11 cellular contexts compared by ENCODE assay signal in genomic region chr9:137665697-137666504, GRCh38. TPM values are rescaled to one million over a fixed set of nuclear protein-coding genes. Genes with fewer than 3 reads are reported as not detected.
DNase-seq lines count a peak whose midpoint lies in the region; ATAC-seq, FAIRE-seq and TF ChIP-seq lines count a peak whose summit lies in the region.
"Had no signal": no experiment of that assay in that cellular context is flagged by ENCODE, and none has a peak within 500 bp of the region (broad histone marks: within the 10 kb centered on the region; RNA-seq: fewer than 3 reads in every experiment).

No MANE protein-coding gene starts in this region.

- no peak for TF ChIP-seq EP300 in sigmoid colon (IDR thresholded peaks at IDR 0.05)

- no peaks in the 10 kb centered on the region for H3K27me3 ChIP-seq in sigmoid colon

- ATAC-seq in HG03378 (IDR thresholded peaks at IDR 0.05; ENCODE audit: unreplicated experiment): no peak

- no peak for FAIRE-seq in D721Med (lab: Jason Lieb, UNC)

- H3K36me3 ChIP-seq in sigmoid colon: no peaks in the 10 kb centered on the region

- DNase-seq in ELF-1 (ENCODE audit: low read depth, low spot score) (peak; percentile 85), astrocyte of the spinal cord (ENCODE audit: low read depth, low spot score) (peak; percentile 41), islet precursor cell (peak; percentile 74), sigmoid colon (peak; percentile 76), NAMALWA (ENCODE audit: low spot score) (no peak), GM13976 (ENCODE audit: low spot score) (no peak), D721Med (ENCODE audit: insufficient read length, low spot score) (no peak)
- DNase-seq: RPMI8226; stimulated activated CD4-positive, alpha-beta T cell treated with anti-CD3 and anti-CD28 coated beads, Interleukin-4, amount 100 ng/mL, for 4 hours had no signal

- intact Hi-C loops in sigmoid colon (cut with DNase I): no loop called here

- H3K4me1 ChIP-seq in sigmoid colon: peaks cover 0 to 44% (median 34%) of the 10 kb centered on the region in 4 donors

- TF ChIP-seq CTCF in astrocyte of the spinal cord (IDR thresholded peaks at IDR 0.05; ENCODE audit: low read depth, low read length): peak; percentile 46
- TF ChIP-seq CTCF in sigmoid colon (IDR thresholded peaks at IDR 0.05): peak in 3 of 4 experiments; percentile 43 to 67 (median 63)
- no peak for TF ChIP-seq CTCF in GM13976 (IDR thresholded peaks at IDR 0.05; ENCODE audit: borderline replicate concordance, control extremely low read depth, extremely low read depth, insufficient read depth, missing control alignments)
- no peak for TF ChIP-seq CTCF in D721Med (IDR thresholded peaks at IDR 0.05; ENCODE audit: insufficient read depth, missing control alignments)

- TF ChIP-seq POLR2A in sigmoid colon (IDR thresholded peaks at IDR 0.05): no peak

- H3K4me3 ChIP-seq in astrocyte of the spinal cord (ENCODE audit: low read depth, low read length): no peak overlapping the region
- H3K4me3 ChIP-seq in sigmoid colon: no peak overlapping the region

- H3K9me3 ChIP-seq in sigmoid colon: no peaks in the 10 kb centered on the region

- 79 to 90% methylated on average over 18 of the region's 18 CpGs for WGBS in sigmoid colon, 2 donors

- H3K27ac ChIP-seq in sigmoid colon: peak overlapping the region in 3 of 4 donors; percentile 14 to 66 (median 52)
- H3K27ac ChIP-seq: HL-60 had no signal

- in situ Hi-C loops in astrocyte of the spinal cord (cut with HindIII; ENCODE audit: low sequenced_read_pairs) (no loop called here), GM13976 (cut with MboI; ENCODE audit: low sequenced_read_pairs, unreplicated experiment) (no loop called here)

RNA-seq across cellular contexts. Expression of gene EHMT1, which starts 47.1 kb away (rescaled TPM):
- total RNA-seq in sigmoid colon: 10 to 100 TPM; 60.4 to 91.4 (median 70.7) TPM
- 10 to 100 TPM; 19.2 to 54.9 (median 28.2) TPM for polyA plus RNA-seq in sigmoid colon

Comparison
In these comparisons a context has a peak if more than half of its experiments do, and no peak if none do; other contexts are left out.
1. DNase-seq: peak in ELF-1 (single experiment), astrocyte of the spinal cord (single experiment), islet precursor cell (single experiment) and sigmoid colon (single experiment); none in NAMALWA (single experiment), GM13976 (single experiment) and D721Med (single experiment).
2. CTCF ChIP-seq: peak in astrocyte of the spinal cord (single experiment) and sigmoid colon (3 of 4); none in GM13976 (single experiment) and D721Med (single experiment).